In genomic region chr6:12147557-12148316, GRCh38 we compare ENCODE assay signal across 14 cellular contexts.
DNase-seq lines count a peak whose midpoint lies in the region; ATAC-seq and TF ChIP-seq lines count a peak whose summit lies in the region.
"Had no signal": no experiment of that assay in that cellular context is flagged by ENCODE, and none has a peak within 500 bp of the region (broad histone marks: within the 10 kb centered on the region; RNA-seq: fewer than 3 reads in every experiment).

No MANE protein-coding gene starts in this region.

- H3K9me3 Mint-ChIP-seq in brain, result peaks cover 6 to 16% (median 7%) of the 10 kb centered on the region in 5 experiments
- H3K9me3 Mint-ChIP-seq: immature natural killer cell had no signal

- H3K4me3 ChIP-seq in AG09309 (ENCODE audit: control insufficient read depth, low read depth, low read length), result no peak overlapping the region
- H3K4me3 ChIP-seq: adrenal gland, uterus had no signal

- TF ChIP-seq CTCF in AG09309 (IDR thresholded peaks at IDR 0.05; ENCODE audit: control insufficient read depth, insufficient read depth, low read depth, low read length, missing control alignments) (peak; percentile 44), brain (conservative IDR thresholded peaks at IDR 0.05) (peak; percentile 9 to 23)

- peaks cover 17% of the 10 kb centered on the region for H3K4me1 Mint-ChIP-seq in brain
- H3K4me1 Mint-ChIP-seq: immature natural killer cell had no signal

- no peak overlapping the region for H3K27ac Mint-ChIP-seq in brain

- intact Hi-C loops in Right ventricle myocardium superior (cut with DNase I), result no loop called here

- peaks cover 3% of the 10 kb centered on the region for H3K27me3 Mint-ChIP-seq in brain
- H3K27me3 Mint-ChIP-seq: naive B cell had no signal

- ATAC-seq in HG02938 (IDR thresholded peaks at IDR 0.05; ENCODE audit: unreplicated experiment) (no peak), HG03280 (IDR thresholded peaks at IDR 0.05; ENCODE audit: unreplicated experiment) (no peak), Right ventricle myocardium superior (ENCODE audit: poor library complexity) (no peak)

- peaks cover 51% of the 10 kb centered on the region for H3K36me3 Mint-ChIP-seq in brain
- H3K36me3 Mint-ChIP-seq: immature natural killer cell had no signal

- DNase-seq in AG09309 (ENCODE audit: low read depth), result no peak
- peak; percentile 16 for DNase-seq in HT-29 (ENCODE audit: low spot score)
- DNase-seq in myocyte (ENCODE audit: low read depth), result peak; percentile 21
- DNase-seq in ureter (ENCODE audit: low spot score), result no peak
- DNase-seq in Right ventricle myocardium superior, result no peak
- DNase-seq: adrenal gland, immature natural killer cell, naive B cell, NCI-H146, small intestine, uterus had no signal

- no peak overlapping the region for H3K4me3 Mint-ChIP-seq in brain
- H3K4me3 Mint-ChIP-seq: immature natural killer cell, naive B cell had no signal

Comparison
In these comparisons a context has a peak if more than half of its experiments do, and no peak if none do; other contexts are left out.
1. DNase-seq: peak in HT-29 (single experiment) and myocyte (single experiment); none in AG09309 (single experiment), ureter (single experiment) and Right ventricle myocardium superior (single experiment).